Comparison of ENCODE assay signal across 8 cellular contexts in the genomic region with DNA sequence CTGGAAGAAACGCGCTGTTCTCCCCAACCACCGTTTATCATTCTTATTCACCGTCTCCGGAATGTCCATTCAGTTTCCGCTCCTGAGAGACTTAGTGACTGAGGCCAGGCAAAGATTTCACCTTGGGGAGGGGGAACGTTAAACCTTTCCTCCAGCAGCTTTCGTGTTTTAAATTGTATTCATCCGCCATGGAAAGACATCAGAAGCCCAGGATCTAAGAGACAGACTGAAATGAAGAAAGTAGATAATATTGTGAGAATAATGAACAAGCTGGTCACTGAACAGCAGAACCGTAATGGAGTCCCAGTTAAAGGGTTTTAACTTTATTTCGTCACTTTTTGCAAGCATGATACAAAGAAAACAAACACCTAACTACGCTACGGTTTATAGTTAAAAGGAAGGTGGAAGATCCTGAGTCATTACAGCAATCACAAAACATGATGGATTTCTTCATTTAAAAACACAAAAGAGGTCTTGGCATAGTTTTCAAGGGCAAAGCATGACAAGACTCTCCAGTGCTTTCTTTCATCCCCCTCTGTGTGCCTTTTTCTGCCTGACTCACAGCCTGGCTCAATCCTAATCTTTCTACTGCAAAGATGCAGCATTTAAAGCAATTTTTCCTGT. TPM values are rescaled to one million over a fixed set of nuclear protein-coding genes. Genes with fewer than 3 reads are reported as not detected.
DNase-seq lines count a peak whose midpoint lies in the region; ATAC-seq and TF ChIP-seq lines count a peak whose summit lies in the region.

No MANE protein-coding gene starts in this region.

- TF ChIP-seq POLR2A in sigmoid colon (IDR thresholded peaks at IDR 0.05) = no peak

- no peak for TF ChIP-seq CTCF in activated CD8-positive, alpha-beta T cell treated with anti-CD3 and anti-CD28 coated beads for 36 hours (IDR thresholded peaks at IDR 0.05)
- TF ChIP-seq CTCF in sigmoid colon (IDR thresholded peaks at IDR 0.05) (no peak), GM10248 (IDR thresholded peaks at IDR 0.05; ENCODE audit: control extremely low read depth, extremely low read depth, low read depth, missing control alignments) (no peak)

- H3K36me3 Mint-ChIP-seq in activated CD8-positive, alpha-beta T cell treated with anti-CD3 and anti-CD28 coated beads for 36 hours (ENCODE audit: low read depth) = peaks cover 5% of the 10 kb centered on the region

- POLR2A ChIA-PET in activated CD8-positive, alpha-beta T cell treated with anti-CD3 and anti-CD28 coated beads for 36 hours (lab: Charles Lee) = interaction anchor here (0.5 to 1.3 kb wide), 4 partner anchors 10 to 221 kb away, joined by 3 to 4 read pairs (median 3); no protein-coding TSS in a partner anchor
- POLR2A ChIA-PET in GM10248 (lab: Yijun Ruan, JAX) = interaction anchor here (0.7 kb wide), 1 partner anchor 14 kb away, joined by 3 read pairs; no protein-coding TSS in a partner anchor

- peak overlapping the region; percentile 92 for H3K27ac Mint-ChIP-seq in activated CD8-positive, alpha-beta T cell treated with anti-CD3 and anti-CD28 coated beads for 36 hours

- peak overlapping the region; percentile 97 to 100 (median 99) for H3K27ac ChIP-seq in sigmoid colon

- peaks cover 47% of the 10 kb centered on the region for H3K4me1 Mint-ChIP-seq in activated CD8-positive, alpha-beta T cell treated with anti-CD3 and anti-CD28 coated beads for 36 hours (ENCODE audit: low read depth)

- peak overlapping the region; percentile 87 for H3K4me3 Mint-ChIP-seq in activated CD8-positive, alpha-beta T cell treated with anti-CD3 and anti-CD28 coated beads for 36 hours

- H3K4me1 ChIP-seq in sigmoid colon = peaks cover 7 to 46% (median 38%) of the 10 kb centered on the region in 4 donors

- no peaks in the 10 kb centered on the region for H3K27me3 Mint-ChIP-seq in activated CD8-positive, alpha-beta T cell treated with anti-CD3 and anti-CD28 coated beads for 36 hours

- WGBS in sigmoid colon, 2 donors = 1 to 2% methylated on average over 13 of the region's 13 CpGs

- no peaks in the 10 kb centered on the region for H3K27me3 ChIP-seq in sigmoid colon

- no peaks in the 10 kb centered on the region for H3K9me3 Mint-ChIP-seq in activated CD8-positive, alpha-beta T cell treated with anti-CD3 and anti-CD28 coated beads for 36 hours

- TF ChIP-seq EP300 in sigmoid colon (IDR thresholded peaks at IDR 0.05) = peak in 2 of 4 donors; percentile 33 to 79

- H3K9me3 ChIP-seq in sigmoid colon = no peaks in the 10 kb centered on the region

- DNase-seq in AG08396 (ENCODE audit: low spot score) (peak; percentile 36), glomerular visceral epithelial cell (ENCODE audit: extremely low spot score) (peak; percentile 13), sigmoid colon (no peak), GM10248 (ENCODE audit: extremely low spot score) (no peak), NCI-H2107 (lab: John Stamatoyannopoulos, UW) (no peak)
- no peak for DNase-seq in activated CD8-positive, alpha-beta T cell treated with anti-CD3 and anti-CD28 coated beads for 36 hours

- ATAC-seq in GM19468 (IDR thresholded peaks at IDR 0.05; ENCODE audit: extremely low read depth, unreplicated experiment) = peak; percentile 0
- no peak for ATAC-seq in activated CD8-positive, alpha-beta T cell treated with anti-CD3 and anti-CD28 coated beads for 36 hours
- ATAC-seq in GM21515 (IDR thresholded peaks at IDR 0.05; ENCODE audit: unreplicated experiment) = no peak

- H3K36me3 ChIP-seq in sigmoid colon = no peaks in the 10 kb centered on the region

- intact Hi-C loops in activated CD8-positive, alpha-beta T cell treated with anti-CD3 and anti-CD28 coated beads for 36 hours (cut with micrococcal nuclease) = loop anchor here (5.0 to 10.0 kb wide), 4 partner anchors 101 to 226 kb away; partner anchors contain the start of genes BLZF1, F5, NME7 and SELL
- intact Hi-C loops in sigmoid colon (cut with DNase I) = loop anchor here (2.0 to 5.0 kb wide), 5 partner anchors 24 to 406 kb away; partner anchors contain the start of genes BLZF1, METTL18, NME7 and SCYL3

- H3K4me3 ChIP-seq in sigmoid colon = peak overlapping the region; percentile 78 to 92 (median 84)

- CTCF ChIA-PET in activated CD8-positive, alpha-beta T cell treated with anti-CD3 and anti-CD28 coated beads for 36 hours (lab: Charles Lee) = interaction anchor here (0.8 to 1.3 kb wide), 2 partner anchors 21 to 60 kb away, joined by 3 to 6 read pairs; no protein-coding TSS in a partner anchor
- CTCF ChIA-PET in GM10248 (lab: Yijun Ruan, JAX) = interaction anchor here (1.2 to 1.8 kb wide), 3 partner anchors 10 to 21 kb away, joined by 3 to 5 read pairs (median 4); no protein-coding TSS in a partner anchor

RNA-seq across cellular contexts. Expression of gene SLC19A2, which starts 0.6 kb away (rescaled TPM):
- 1 to 10 TPM; 5.7 to 6.4 TPM for total RNA-seq in activated CD8-positive, alpha-beta T cell treated with anti-CD3 and anti-CD28 coated beads for 36 hours
- 10 to 100 TPM; 21.0 to 31.3 (median 27.2) TPM for total RNA-seq in sigmoid colon
- polyA plus RNA-seq in sigmoid colon = 1 to 10 TPM; 1.2 to 5.2 (median 3.0) TPM

RNA-seq across cellular contexts. Expression of gene CCDC181, which starts 59.1 kb away (rescaled TPM):
- total RNA-seq in activated CD8-positive, alpha-beta T cell treated with anti-CD3 and anti-CD28 coated beads for 36 hours = not detected
- total RNA-seq in sigmoid colon = 1 to 10 TPM in 2 of 4 donors, under 1 TPM in 1, not detected in 1; 0.95 to 1.4 (median 1.2) TPM
- polyA plus RNA-seq in sigmoid colon = under 1 TPM in 1 of 3 donors, not detected in 2; 0.25 TPM

Comparison
In these comparisons a context has a peak if more than half of its experiments do, and no peak if none do; other contexts are left out.
1. DNase-seq: peak in AG08396 (single experiment) and glomerular visceral epithelial cell (single experiment); none in activated CD8-positive, alpha-beta T cell treated with anti-CD3 and anti-CD28 coated beads for 36 hours (single experiment), sigmoid colon (single experiment), GM10248 (single experiment) and NCI-H2107 (single experiment).